8 cellular contexts compared by ENCODE assay signal in the genomic region with DNA sequence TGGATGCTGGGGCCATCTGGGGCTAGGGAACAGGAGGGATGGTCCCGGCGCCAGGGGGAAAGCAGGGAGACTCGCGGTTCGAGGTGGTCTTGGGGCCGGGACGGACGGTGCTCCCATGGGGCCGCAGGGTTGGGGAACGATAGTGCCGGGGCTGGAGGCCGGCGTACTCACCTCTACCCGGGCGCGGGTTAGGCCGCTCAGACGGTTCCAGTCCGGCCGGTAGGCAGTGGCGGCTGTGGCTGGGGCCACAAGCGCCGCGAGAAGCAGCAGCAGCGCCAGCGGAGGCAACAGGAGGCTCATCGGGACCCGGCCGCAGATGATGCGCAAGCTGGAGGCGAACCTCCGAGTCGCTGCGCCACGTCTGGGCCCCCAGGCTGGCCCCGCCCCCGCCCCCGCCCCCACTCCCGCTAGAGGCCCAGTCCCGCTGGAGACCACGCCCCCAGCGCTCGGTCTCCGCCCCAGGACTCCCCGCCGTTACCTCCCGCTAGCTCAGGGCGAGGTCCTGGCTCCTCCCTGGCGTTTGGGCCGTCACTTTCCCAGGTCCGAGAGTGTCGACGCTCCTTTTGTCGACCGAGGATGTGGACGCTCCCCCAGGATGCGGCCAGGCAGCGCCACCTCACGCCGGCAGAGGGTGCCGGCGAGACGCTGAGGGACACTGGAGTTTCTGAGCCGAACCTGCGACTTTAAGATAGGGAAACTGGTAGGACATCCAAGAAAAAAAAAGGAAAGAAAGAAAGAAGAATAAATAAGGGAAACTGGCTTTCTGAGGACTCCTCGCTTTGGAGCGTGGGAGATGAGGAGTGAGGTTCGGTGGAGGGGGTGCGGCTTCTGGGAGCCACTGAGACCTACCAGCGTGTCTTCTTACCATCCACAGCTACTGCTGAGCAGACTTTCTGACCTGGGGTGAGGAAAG. TPM values are rescaled to one million over a fixed set of nuclear protein-coding genes. Genes with fewer than 3 reads are reported as not detected.
DNase-seq lines count a peak whose midpoint lies in the region; ATAC-seq and TF ChIP-seq lines count a peak whose summit lies in the region.

Gene SELENOM, minus strand, starts transcription at position 363 of the 913 bp plus-strand sequence. Its CDS starts 63 bp downstream, at position 300.

- peaks cover 19% of the 10 kb centered on the region for H3K27me3 Mint-ChIP-seq in endothelial cell (ENCODE audit: unreplicated experiment)

- H3K4me3 Mint-ChIP-seq in endothelial cell (ENCODE audit: unreplicated experiment): peak within 1 kb of the TSS; percentile 90

- DNase-seq in C1 segment of cervical spinal cord (lab: John Stamatoyannopoulos, UW): peak; percentile 44 to 97 (median 84)
- peak; percentile 93 for DNase-seq in NOMO-1 treated with DMSO at 0.1 percent for 48 hours (lab: John Stamatoyannopoulos, UW; ENCODE audit: unreplicated experiment)
- DNase-seq in activated CD8-positive, alpha-beta memory T cell treated with anti-CD3 and anti-CD28 coated beads, Interleukin-2, amount 50 U/mL, for 48 hours: peak; percentile 91
- peak; percentile 96 for DNase-seq in endothelial cell (ENCODE audit: low spot score)
- peak; percentile 92 for DNase-seq in midbrain (lab: John Stamatoyannopoulos, UW)
- peak; percentile 84 to 87 for DNase-seq in stimulated activated CD8-positive, alpha-beta memory T cell treated with anti-CD3 and anti-CD28 coated beads, Interleukin-15, amount 100 ng/mL, for 48 hours (ENCODE audit: low read depth in 2 of 2)

- H3K36me3 Mint-ChIP-seq in endothelial cell (ENCODE audit: low read depth, unreplicated experiment): peaks cover 24% of the 10 kb centered on the region

- peak; percentile 75 for TF ChIP-seq CTCF in endothelial cell (IDR thresholded peaks at IDR 0.05; ENCODE audit: unreplicated experiment)

- peaks cover 28% of the 10 kb centered on the region for H3K4me1 Mint-ChIP-seq in endothelial cell (ENCODE audit: unreplicated experiment)

- H3K9me3 Mint-ChIP-seq in endothelial cell (ENCODE audit: unreplicated experiment): no peaks in the 10 kb centered on the region

- H3K27ac Mint-ChIP-seq in endothelial cell (ENCODE audit: unreplicated experiment): peak within 1 kb of the TSS; percentile 74

- ATAC-seq in GM19351 (IDR thresholded peaks at IDR 0.05; ENCODE audit: unreplicated experiment) (peak; percentile 76), HG03521 (IDR thresholded peaks at IDR 0.05; ENCODE audit: unreplicated experiment) (peak; percentile 81)

RNA-seq across cellular contexts. Expression of gene SELENOM, which starts in this region (rescaled TPM):
- total RNA-seq in endothelial cell (ENCODE audit: unreplicated experiment): 35.4 TPM

Comparison
In these comparisons a context has a peak if more than half of its experiments do, and no peak if none do; other contexts are left out.
1. Peak in every context shown above with its lines: DNase-seq and ATAC-seq.